In the genomic region with DNA sequence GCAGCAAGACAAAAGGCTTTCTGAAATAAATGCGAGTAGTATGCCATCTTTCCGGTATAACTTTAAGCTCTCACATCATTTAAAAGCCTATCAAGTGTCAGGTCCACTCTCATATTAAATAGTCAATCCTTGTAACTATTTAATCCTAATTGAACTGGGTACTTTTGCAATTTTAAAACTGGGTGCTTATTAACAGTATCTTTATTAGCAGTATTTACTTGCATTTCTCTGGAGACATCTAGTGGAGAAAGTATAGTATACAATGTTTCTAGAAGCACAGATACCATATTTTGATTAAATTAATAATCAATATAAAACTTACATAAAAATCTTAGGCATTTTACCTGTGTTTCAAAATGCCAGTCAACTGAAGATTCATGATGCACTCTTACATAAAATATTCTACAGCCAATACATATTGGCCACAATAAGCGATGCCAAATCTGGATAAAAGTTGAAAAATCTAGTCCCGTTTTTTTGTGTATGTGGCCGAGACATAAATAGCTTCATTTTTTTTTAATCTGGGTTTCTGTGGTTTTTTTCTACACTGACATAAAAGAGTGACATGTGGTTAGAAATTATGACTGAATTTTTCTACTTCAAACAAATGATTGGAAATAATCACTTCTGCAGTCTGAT, we compare ENCODE assay signal across 9 cellular contexts. TPM values are rescaled to one million over a fixed set of nuclear protein-coding genes. Genes with fewer than 3 reads are reported as not detected.
A peak's percentile ranks its signal among the peaks of the same experiment; 100 is the strongest.
DNase-seq lines count a peak whose midpoint lies in the region; ATAC-seq and TF ChIP-seq lines count a peak whose summit lies in the region.
"Had no signal": no experiment of that assay in that cellular context is flagged by ENCODE, and none has a peak within 500 bp of the region (broad histone marks: within the 10 kb centered on the region; RNA-seq: fewer than 3 reads in every experiment).

No MANE protein-coding gene starts in this region.

- H3K27ac Mint-ChIP-seq in CD14-positive monocyte, result no peak overlapping the region
- H3K27ac Mint-ChIP-seq: activated naive CD8-positive, alpha-beta T cell had no signal

- POLR2A ChIA-PET in AG04450 (lab: Yijun Ruan, JAX), result no interaction called here

- TF ChIP-seq CTCF in AG04450 (IDR thresholded peaks at IDR 0.05; ENCODE audit: low read depth, low read length) (peak; percentile 62), kidney epithelial cell (IDR thresholded peaks at IDR 0.05; ENCODE audit: insufficient read depth, low read length, poor library complexity, severe bottlenecking) (peak; percentile 36), CD14-positive monocyte (IDR thresholded peaks at IDR 0.05) (no peak)

- intact Hi-C loops in CD14-positive monocyte (cut with micrococcal nuclease), result no loop called here

- H3K36me3 ChIP-seq in kidney epithelial cell (ENCODE audit: control insufficient read depth, insufficient read depth, low read length), result no peaks in the 10 kb centered on the region

- no peaks in the 10 kb centered on the region for H3K4me1 Mint-ChIP-seq in CD14-positive monocyte

- no peak overlapping the region for H3K4me3 Mint-ChIP-seq in CD14-positive monocyte
- H3K4me3 Mint-ChIP-seq: activated naive CD8-positive, alpha-beta T cell had no signal

- no peaks in the 10 kb centered on the region for H3K9me3 Mint-ChIP-seq in CD14-positive monocyte

- H3K4me3 ChIP-seq in AG04450 (ENCODE audit: low read depth, low read length) (no peak overlapping the region), kidney epithelial cell (ENCODE audit: low read depth, low read length) (no peak overlapping the region)

- no peaks in the 10 kb centered on the region for H3K36me3 Mint-ChIP-seq in CD14-positive monocyte
- H3K36me3 Mint-ChIP-seq: activated naive CD8-positive, alpha-beta T cell had no signal

- DNase-seq in AG04450 (ENCODE audit: low read depth, low spot score), result no peak
- peak; percentile 10 for DNase-seq in H4 (ENCODE audit: low spot score)
- DNase-seq in amniotic epithelial cell (ENCODE audit: low read depth), result peak; percentile 36
- no peak for DNase-seq in kidney epithelial cell (ENCODE audit: low read depth)
- no peak for DNase-seq in CD14-positive monocyte (ENCODE audit: low spot score)
- DNase-seq in activated effector memory CD4-positive, alpha-beta T cell treated with anti-CD3 and anti-CD28 coated beads, Interleukin-2, amount 50 U/mL, for 16 hours, result no peak

- H3K27me3 ChIP-seq in AG04450 (ENCODE audit: control insufficient read depth, insufficient read depth, low read length), result no peaks in the 10 kb centered on the region
- no peaks in the 10 kb centered on the region for H3K27me3 ChIP-seq in kidney epithelial cell (ENCODE audit: control insufficient read depth, insufficient read depth, low read length)

- H3K27me3 Mint-ChIP-seq in CD14-positive monocyte (ENCODE audit: low read depth in 3 of 3), result peaks cover 0 to 2% (median 1%) of the 10 kb centered on the region in 3 donors
- H3K27me3 Mint-ChIP-seq: activated naive CD8-positive, alpha-beta T cell had no signal

- CTCF ChIA-PET in AG04450 (lab: Charles Lee), result interaction anchor here (0.5 to 5.4 kb wide), 34 partner anchors 8 to 555 kb away, joined by 3 to 69 read pairs (median 5); partner anchors contain the start of gene SUPT20H

- no peak for ATAC-seq in HG03439 (IDR thresholded peaks at IDR 0.05; ENCODE audit: unreplicated experiment)
- ATAC-seq in HG02852 (IDR thresholded peaks at IDR 0.05; ENCODE audit: unreplicated experiment), result no peak

- H3K27ac ChIP-seq in AG04450 (ENCODE audit: low read depth, low read length), result no peak overlapping the region

- no peaks in the 10 kb centered on the region for H3K9me3 ChIP-seq in AG04450 (ENCODE audit: control insufficient read depth, insufficient read depth, low read length)

RNA-seq across cellular contexts. Expression of gene POSTN, which starts 4.3 kb away (rescaled TPM):
- polyA plus RNA-seq in AG04450 (2011; rRNA removed) (241 and 359 TPM in 2 replicates), CD14-positive monocyte (not detected)
- polyA minus RNA-seq in AG04450 (2011; rRNA and poly(A)+ RNA removed), result 105 and 159 TPM in 2 replicates
- total RNA-seq in H4 (2014; rRNA removed; shearing (Covaris generic)), result 1.5 and 3.2 TPM in 2 replicates
- total RNA-seq in kidney epithelial cell, result 16.4 and 22.2 TPM in 2 replicates

Comparison
In these comparisons a context has a peak if more than half of its experiments do, and no peak if none do; other contexts are left out.
1. DNase-seq: peak in H4 (single experiment) and amniotic epithelial cell (single experiment); none in AG04450 (single experiment), kidney epithelial cell (single experiment), CD14-positive monocyte (single experiment) and activated effector memory CD4-positive, alpha-beta T cell treated with anti-CD3 and anti-CD28 coated beads, Interleukin-2, amount 50 U/mL, for 16 hours (single experiment).